ENCODE assay signal across 14 cellular contexts in genomic region chr1:154953611-154954038, GRCh38. TPM values are rescaled to one million over a fixed set of nuclear protein-coding genes. Genes with fewer than 3 reads are reported as not detected.
A peak's percentile ranks its signal among the peaks of the same experiment; 100 is the strongest.
DNase-seq lines count a peak whose midpoint lies in the region; ATAC-seq, FAIRE-seq and TF ChIP-seq lines count a peak whose summit lies in the region.
"Had no signal": no experiment of that assay in that cellular context is flagged by ENCODE, and none has a peak within 500 bp of the region (broad histone marks: within the 10 kb centered on the region; RNA-seq: fewer than 3 reads in every experiment).

No MANE protein-coding gene starts in this region.

- intact Hi-C loops in CD8-positive, alpha-beta T cell (cut with DNase I, micrococcal nuclease), result loop anchor here in 1 of 2 experiments (5.0 to 10.0 kb wide), 2 partner anchors 546 to 629 kb away; partner anchors contain the start of genes AQP10, ATP8B2 and IL6R

- H3K4me3 ChIP-seq in CD8-positive, alpha-beta T cell (ENCODE audit: low read depth, low read length), result peak overlapping the region; percentile 71
- H3K4me3 ChIP-seq in Karpas-422 (ENCODE audit: low read length) (peak overlapping the region; percentile 72), astrocyte (ENCODE audit: insufficient read depth, low read depth, low read length) (no peak overlapping the region)
- H3K4me3 ChIP-seq: colonic mucosa had no signal

- peak overlapping the region; percentile 74 for H3K9ac ChIP-seq in Karpas-422 (ENCODE audit: low read length)
- no peak overlapping the region for H3K9ac ChIP-seq in astrocyte (ENCODE audit: low read length)

- no peak for FAIRE-seq in astrocyte (lab: Jason Lieb, UNC)
- FAIRE-seq in H54 (lab: Jason Lieb, UNC), result no peak
- FAIRE-seq: GM12891 had no signal

- H3K4me2 ChIP-seq in Karpas-422 (ENCODE audit: low read depth, low read length, poor library complexity, severe bottlenecking) (peak overlapping the region; percentile 83), astrocyte (ENCODE audit: low read length) (no peak overlapping the region)

- no peak for DNase-seq in CD8-positive, alpha-beta T cell
- DNase-seq in Karpas-422 (no peak), astrocyte (ENCODE audit: low read depth) (no peak), H54 (ENCODE audit: insufficient read length, low spot score) (no peak)
- no peak for DNase-seq in natural killer cell treated with Interleukin-12 subunit alpha and Interleukin-12 subunit beta and Interleukin-15 and Interleukin-18, amount 100 ng/mL, for 72 hours (ENCODE audit: low spot score)
- DNase-seq: colonic mucosa, foreskin fibroblast, Kasumi-1, left cardiac atrium, NCI-H2171 had no signal

- TF ChIP-seq CTCF in CD8-positive, alpha-beta T cell (IDR thresholded peaks at IDR 0.05), result no peak
- TF ChIP-seq CTCF in astrocyte (IDR thresholded peaks at IDR 0.05; ENCODE audit: insufficient read depth, low read depth, low read length), result no peak

- peaks cover 51% of the 10 kb centered on the region for H3K36me3 Mint-ChIP-seq in CD8-positive, alpha-beta T cell
- peaks cover 16% of the 10 kb centered on the region for H3K36me3 Mint-ChIP-seq in astrocyte (ENCODE audit: low read depth, unreplicated experiment)
- H3K36me3 Mint-ChIP-seq in natural killer cell treated with Interleukin-12 subunit alpha and Interleukin-12 subunit beta and Interleukin-15 and Interleukin-18, amount 100 ng/mL, for 72 hours, result no peaks in the 10 kb centered on the region

- peak overlapping the region; percentile 98 for H3K27ac ChIP-seq in CD8-positive, alpha-beta T cell (ENCODE audit: low read depth, low read length)
- H3K27ac ChIP-seq in Karpas-422 (ENCODE audit: low read length), result peak overlapping the region; percentile 88
- H3K27ac ChIP-seq in astrocyte (ENCODE audit: low read depth, low read length), result no peak overlapping the region

- peak overlapping the region; percentile 99 for H3K27ac Mint-ChIP-seq in CD8-positive, alpha-beta T cell
- no peak overlapping the region for H3K27ac Mint-ChIP-seq in astrocyte (ENCODE audit: unreplicated experiment)
- peak overlapping the region; percentile 90 to 94 for H3K27ac Mint-ChIP-seq in natural killer cell treated with Interleukin-12 subunit alpha and Interleukin-12 subunit beta and Interleukin-15 and Interleukin-18, amount 100 ng/mL, for 72 hours

- H3K4me1 Mint-ChIP-seq in CD8-positive, alpha-beta T cell (ENCODE audit: low read depth), result peaks cover 78% of the 10 kb centered on the region
- peaks cover 30% of the 10 kb centered on the region for H3K4me1 Mint-ChIP-seq in astrocyte (ENCODE audit: low read depth, unreplicated experiment)
- H3K4me1 Mint-ChIP-seq in natural killer cell treated with Interleukin-12 subunit alpha and Interleukin-12 subunit beta and Interleukin-15 and Interleukin-18, amount 100 ng/mL, for 72 hours (ENCODE audit: low read depth in 2 of 2), result peaks cover 52 to 56% of the 10 kb centered on the region in 2 donors

- H3K9me3 Mint-ChIP-seq in CD8-positive, alpha-beta T cell, result no peaks in the 10 kb centered on the region
- H3K9me3 Mint-ChIP-seq in astrocyte (ENCODE audit: unreplicated experiment), result no peaks in the 10 kb centered on the region
- H3K9me3 Mint-ChIP-seq in natural killer cell treated with Interleukin-12 subunit alpha and Interleukin-12 subunit beta and Interleukin-15 and Interleukin-18, amount 100 ng/mL, for 72 hours, result no peaks in the 10 kb centered on the region

- CTCF ChIA-PET in CD8-positive, alpha-beta T cell (lab: Charles Lee), result interaction anchor here (0.9 to 9.6 kb wide), 5 partner anchors 17 to 64 kb away, joined by 5 to 109 read pairs (median 8); partner anchors contain the start of genes CKS1B and PMVK

- H3K79me2 ChIP-seq in Karpas-422 (ENCODE audit: low read length) (peaks cover 35% of the 10 kb centered on the region), astrocyte (ENCODE audit: insufficient read depth, low read length) (peaks cover 22% of the 10 kb centered on the region)

- peaks cover 13% of the 10 kb centered on the region for H3K36me3 ChIP-seq in CD8-positive, alpha-beta T cell (ENCODE audit: insufficient read depth, low read length)
- H3K36me3 ChIP-seq in Karpas-422 (ENCODE audit: insufficient read depth, low read length), result 0 out of 2 replicates have a peak, but pooled peaks cover 3% of the 10 kb centered on the region
- peaks cover 4% of the 10 kb centered on the region for H3K36me3 ChIP-seq in astrocyte (ENCODE audit: insufficient read depth, low read length)
- H3K36me3 ChIP-seq: colonic mucosa had no signal

- H3K9me2 ChIP-seq in Karpas-422 (replicated peaks; ENCODE audit: insufficient read depth, low read length), result no peaks in the 10 kb centered on the region

- no peak for TF ChIP-seq POLR2A in H54 (IDR thresholded peaks at IDR 0.05; ENCODE audit: low read depth, low read length)

- POLR2A ChIA-PET in CD8-positive, alpha-beta T cell (lab: Charles Lee), result interaction anchor here (1.9 to 6.0 kb wide), 4 partner anchors 17 to 63 kb away, joined by 4 to 52 read pairs (median 20); partner anchors contain the start of genes FLAD1 and PMVK

- H4K20me1 ChIP-seq in Karpas-422 (ENCODE audit: insufficient read depth, low read depth, low read length), result no peaks in the 10 kb centered on the region
- H4K20me1 ChIP-seq in astrocyte (ENCODE audit: insufficient read depth, low read length), result peaks cover 42% of the 10 kb centered on the region

- peak overlapping the region; percentile 99 for H3K4me3 Mint-ChIP-seq in CD8-positive, alpha-beta T cell
- H3K4me3 Mint-ChIP-seq in astrocyte (ENCODE audit: unreplicated experiment), result peak overlapping the region; percentile 45
- H3K4me3 Mint-ChIP-seq in natural killer cell treated with Interleukin-12 subunit alpha and Interleukin-12 subunit beta and Interleukin-15 and Interleukin-18, amount 100 ng/mL, for 72 hours, result peak overlapping the region; percentile 99

- no peak for ATAC-seq in CD8-positive, alpha-beta T cell
- no peak for ATAC-seq in natural killer cell treated with Interleukin-12 subunit alpha and Interleukin-12 subunit beta and Interleukin-15 and Interleukin-18, amount 100 ng/mL, for 72 hours
- ATAC-seq in GM21526 (IDR thresholded peaks at IDR 0.05; ENCODE audit: low FRiP score, unreplicated experiment) (no peak), HG02763 (IDR thresholded peaks at IDR 0.05; ENCODE audit: unreplicated experiment) (no peak), GM19035 (IDR thresholded peaks at IDR 0.05; ENCODE audit: unreplicated experiment) (no peak)
- ATAC-seq: left cardiac atrium had no signal

- no peaks in the 10 kb centered on the region for H3K9me3 ChIP-seq in CD8-positive, alpha-beta T cell (ENCODE audit: low read length)
- H3K9me3 ChIP-seq in Karpas-422 (ENCODE audit: low read length) (no peaks in the 10 kb centered on the region), astrocyte (ENCODE audit: insufficient read depth, low read depth, low read length) (no peaks in the 10 kb centered on the region)
- H3K9me3 ChIP-seq: colonic mucosa had no signal

- H2AFZ ChIP-seq in Karpas-422 (ENCODE audit: low read length) (no peak overlapping the region), astrocyte (ENCODE audit: low read depth, low read length) (no peak overlapping the region)

- H3K4me1 ChIP-seq in CD8-positive, alpha-beta T cell (ENCODE audit: insufficient read depth, low read length), result peaks cover 59% of the 10 kb centered on the region
- peaks cover 64% of the 10 kb centered on the region for H3K4me1 ChIP-seq in Karpas-422 (ENCODE audit: low read length)
- H3K4me1 ChIP-seq in astrocyte (ENCODE audit: insufficient read depth, low read length), result peaks cover 26% of the 10 kb centered on the region

- no peaks in the 10 kb centered on the region for H3K27me3 Mint-ChIP-seq in CD8-positive, alpha-beta T cell (ENCODE audit: low read depth)
- H3K27me3 Mint-ChIP-seq in astrocyte (ENCODE audit: low read depth, unreplicated experiment), result no peaks in the 10 kb centered on the region
- H3K27me3 Mint-ChIP-seq in natural killer cell treated with Interleukin-12 subunit alpha and Interleukin-12 subunit beta and Interleukin-15 and Interleukin-18, amount 100 ng/mL, for 72 hours, result no peaks in the 10 kb centered on the region

- no peaks in the 10 kb centered on the region for H3K27me3 ChIP-seq in CD8-positive, alpha-beta T cell (ENCODE audit: insufficient read depth, low read length)
- H3K27me3 ChIP-seq in Karpas-422 (ENCODE audit: low read length), result no peaks in the 10 kb centered on the region
- H3K27me3 ChIP-seq in astrocyte (ENCODE audit: insufficient read depth, low read length), result no peaks in the 10 kb centered on the region
- H3K27me3 ChIP-seq: colonic mucosa had no signal

RNA-seq across cellular contexts. Expression of gene PBXIP1, which starts 2.3 kb away (rescaled TPM):
- total RNA-seq in CD8-positive, alpha-beta T cell, result 100 to 1,000 TPM; 315 to 319 TPM
- total RNA-seq in Karpas-422 (2014; rRNA removed; shearing (Covaris generic); ENCODE audit: low replicate concordance), result 26.1 and 55.8 TPM in 2 replicates
- 89.2 and 96.4 TPM in 2 replicates for total RNA-seq in astrocyte
- total RNA-seq in natural killer cell treated with Interleukin-12 subunit alpha and Interleukin-12 subunit beta and Interleukin-15 and Interleukin-18, amount 100 ng/mL, for 72 hours, result 10 to 100 TPM; 28.9 to 40.7 TPM

RNA-seq across cellular contexts. Expression of gene PYGO2, which starts 8.0 kb away (rescaled TPM):
- 10 to 100 TPM; 25.1 to 26.7 TPM for total RNA-seq in CD8-positive, alpha-beta T cell
- 37.3 and 44.4 TPM in 2 replicates for total RNA-seq in Karpas-422 (2014; rRNA removed; shearing (Covaris generic); ENCODE audit: low replicate concordance)
- total RNA-seq in astrocyte, result 20.0 and 21.8 TPM in 2 replicates
- total RNA-seq in natural killer cell treated with Interleukin-12 subunit alpha and Interleukin-12 subunit beta and Interleukin-15 and Interleukin-18, amount 100 ng/mL, for 72 hours, result 10 to 100 TPM; 27.4 to 36.0 TPM

RNA-seq across cellular contexts. Expression of gene SHC1, which starts 16.9 kb away (rescaled TPM):
- 10 to 100 TPM; 54.5 to 58.3 TPM for total RNA-seq in CD8-positive, alpha-beta T cell
- 27.8 and 35.3 TPM in 2 replicates for total RNA-seq in Karpas-422 (2014; rRNA removed; shearing (Covaris generic); ENCODE audit: low replicate concordance)
- 391 and 397 TPM in 2 replicates for total RNA-seq in astrocyte
- 10 to 100 TPM; 72.3 to 72.7 TPM for total RNA-seq in natural killer cell treated with Interleukin-12 subunit alpha and Interleukin-12 subunit beta and Interleukin-15 and Interleukin-18, amount 100 ng/mL, for 72 hours

RNA-seq across cellular contexts. Expression of gene PMVK, which starts 17.1 kb away (rescaled TPM):
- total RNA-seq in CD8-positive, alpha-beta T cell, result 1 to 10 TPM; 6.7 to 7.3 TPM
- 11.1 and 14.1 TPM in 2 replicates for total RNA-seq in Karpas-422 (2014; rRNA removed; shearing (Covaris generic); ENCODE audit: low replicate concordance)
- total RNA-seq in astrocyte, result 15.5 and 15.6 TPM in 2 replicates
- 10 to 100 TPM; 28.8 to 53.9 TPM for total RNA-seq in natural killer cell treated with Interleukin-12 subunit alpha and Interleukin-12 subunit beta and Interleukin-15 and Interleukin-18, amount 100 ng/mL, for 72 hours

RNA-seq across cellular contexts. Expression of gene CKS1B, which starts 20.9 kb away (rescaled TPM):
- 1 to 10 TPM; 2.3 to 2.9 TPM for total RNA-seq in CD8-positive, alpha-beta T cell
- total RNA-seq in Karpas-422 (2014; rRNA removed; shearing (Covaris generic); ENCODE audit: low replicate concordance), result 110 and 225 TPM in 2 replicates
- 36.5 and 37.9 TPM in 2 replicates for total RNA-seq in astrocyte
- total RNA-seq in natural killer cell treated with Interleukin-12 subunit alpha and Interleukin-12 subunit beta and Interleukin-15 and Interleukin-18, amount 100 ng/mL, for 72 hours, result 10 to 100 TPM; 52.4 to 72.9 TPM

Comparison
In these comparisons a context has a peak if more than half of its experiments do, and no peak if none do; other contexts are left out.
1. H3K4me3 Mint-ChIP-seq: peak in every context shown above with its lines; median percentile 99 in CD8-positive, alpha-beta T cell; 99 in natural killer cell treated with Interleukin-12 subunit alpha and Interleukin-12 subunit beta and Interleukin-15 and Interleukin-18, amount 100 ng/mL, for 72 hours; 45 in astrocyte.